19 cellular contexts compared by ENCODE assay signal in the genomic region with DNA sequence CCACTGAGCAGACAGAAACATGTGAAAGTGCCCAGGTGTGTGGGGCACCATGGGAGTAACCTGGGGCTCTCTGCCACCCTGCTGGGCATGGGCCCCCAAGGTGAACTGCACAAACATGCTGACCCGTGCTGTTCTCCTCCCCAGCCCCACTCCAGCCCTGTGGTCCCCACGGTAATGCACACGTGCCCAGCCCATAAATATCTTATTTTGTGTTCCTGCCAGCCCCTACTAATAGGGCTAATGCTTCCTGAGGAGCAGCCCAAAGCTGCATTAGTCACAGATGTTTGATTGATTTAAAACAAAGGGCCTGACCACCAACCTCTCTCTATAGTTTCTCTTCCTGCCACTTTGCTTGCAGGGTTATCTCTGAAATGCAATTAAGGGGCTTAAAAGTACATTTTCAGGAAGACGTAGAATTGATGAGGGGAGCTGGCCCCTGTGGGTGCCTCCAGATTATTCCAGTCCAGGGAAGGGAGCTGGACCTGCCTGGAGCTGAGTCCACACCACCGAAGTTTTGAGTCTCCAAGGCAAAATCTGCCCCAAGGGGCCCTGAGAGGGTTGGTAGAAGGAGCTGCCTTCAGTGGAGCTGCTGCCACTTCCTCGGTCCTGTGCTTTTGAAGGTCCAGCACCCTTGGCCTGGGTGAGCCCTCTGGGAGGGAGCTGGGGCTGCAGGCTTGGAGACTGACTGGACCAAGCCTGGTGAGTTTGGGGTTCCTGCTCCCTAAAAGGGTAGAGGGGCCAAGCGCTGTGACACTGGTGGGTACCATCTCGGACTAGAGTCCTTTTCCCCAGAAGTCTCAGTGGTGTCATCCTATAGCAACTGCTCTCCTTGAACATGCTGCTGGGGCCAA.
"Had no signal": no experiment of that assay in that cellular context is flagged by ENCODE, and none has a peak within 500 bp of the region (broad histone marks: within the 10 kb centered on the region; RNA-seq: fewer than 3 reads in every experiment).

No MANE protein-coding gene starts in this region.

- ATAC-seq: effector memory CD8-positive, alpha-beta T cell; lower lobe of right lung; psoas muscle; sciatic nerve; stimulated activated naive B cell treated with anti-CD40 and anti-IgM and Interleukin-4, amounts not matched to agents 10 μg/mL and 1 μg/mL and 100 μg/mL, for 72 hours; T-cell had no signal

- H3K27ac Mint-ChIP-seq: activated T-helper 2 cell treated with anti-CD3 and anti-CD28 coated beads, Interferon-gamma antibody, Interleukin-2, Interleukin-4, amounts not matched to agents 10 μg/mL and 5 μg/mL and 100 μg/mL, durations not matched to agents 14 hours and 24 hours and 36 hours; effector memory CD8-positive, alpha-beta T cell; stimulated activated naive B cell treated with anti-CD40 and anti-IgM and Interleukin-4, amounts not matched to agents 10 μg/mL and 1 μg/mL and 100 μg/mL, for 72 hours; T-cell had no signal

- H3K4me1 ChIP-seq: adrenal gland, lower lobe of right lung, psoas muscle, tibial nerve had no signal

- H3K27me3 ChIP-seq: adrenal gland, neutrophil, tibial nerve had no signal

- H3K4me3 ChIP-seq: adrenal gland, lower lobe of right lung, psoas muscle, tibial nerve had no signal

- DNase-seq: activated CD4-positive, alpha-beta T cell treated with anti-CD3 and anti-CD28 coated beads for 48 hours; activated naive CD4-positive, alpha-beta T cell treated with anti-CD3 and anti-CD28 coated beads, Interleukin-2, amount 50 U/mL, for 16 hours; activated T-cell treated with anti-CD3 and anti-CD28 coated beads for 4 hours; adrenal gland; central memory CD4-positive, alpha-beta T cell; cortex of kidney; effector memory CD8-positive, alpha-beta T cell; erythroblast; hypothalamus; lower lobe of right lung; naive B cell; psoas muscle; stimulated activated CD4-positive, alpha-beta T cell treated with anti-CD3 and anti-CD28 coated beads, Interleukin-2, amount 100 ng/mL, for 24 hours; stimulated activated naive B cell treated with anti-CD40 and anti-IgM and Interleukin-4, amounts not matched to agents 10 μg/mL and 1 μg/mL and 100 μg/mL, for 72 hours; T-cell had no signal

- H3K4me3 Mint-ChIP-seq: effector memory CD8-positive, alpha-beta T cell; naive B cell; stimulated activated naive B cell treated with anti-CD40 and anti-IgM and Interleukin-4, amounts not matched to agents 10 μg/mL and 1 μg/mL and 100 μg/mL, for 72 hours; T-cell had no signal

- H3K27ac ChIP-seq: adrenal gland, lower lobe of right lung, neutrophil, psoas muscle, tibial nerve had no signal

- H3K36me3 Mint-ChIP-seq: naive B cell; stimulated activated naive B cell treated with anti-CD40 and anti-IgM and Interleukin-4, amounts not matched to agents 10 μg/mL and 1 μg/mL and 100 μg/mL, for 72 hours; T-cell had no signal

- H3K4me1 Mint-ChIP-seq: naive B cell; stimulated activated naive B cell treated with anti-CD40 and anti-IgM and Interleukin-4, amounts not matched to agents 10 μg/mL and 1 μg/mL and 100 μg/mL, for 72 hours; T-cell had no signal

- H3K36me3 ChIP-seq: adrenal gland, lower lobe of right lung, neutrophil, tibial nerve had no signal

- H3K9me3 ChIP-seq: adrenal gland, lower lobe of right lung, neutrophil, psoas muscle, tibial nerve had no signal
